In the genomic region with DNA sequence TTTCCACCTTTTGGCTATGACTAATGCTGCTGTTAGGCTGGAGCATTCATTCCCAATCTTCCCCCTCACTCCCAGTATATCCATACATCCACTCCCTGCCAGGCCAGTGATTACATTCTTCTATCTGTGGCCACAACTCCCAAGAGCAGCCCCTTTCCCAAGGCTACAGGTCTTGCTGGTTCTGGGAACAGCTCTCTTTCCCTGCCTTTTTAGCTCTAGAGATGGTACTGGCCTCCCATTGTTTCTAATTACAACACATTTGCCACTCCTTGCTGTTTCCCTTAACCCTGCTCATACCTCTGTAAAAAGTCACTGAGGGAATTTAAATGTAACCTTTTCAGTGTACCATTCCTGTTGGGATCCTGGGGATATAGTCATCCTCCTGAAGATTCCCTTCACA, we compare ENCODE assay signal across 21 cellular contexts.
"Had no signal": no experiment of that assay in that cellular context is flagged by ENCODE, and none has a peak within 500 bp of the region (broad histone marks: within the 10 kb centered on the region; RNA-seq: fewer than 3 reads in every experiment).

No MANE protein-coding gene starts in this region.

- H3K9me3 ChIP-seq: upper lobe of right lung had no signal

- ATAC-seq: effector memory CD8-positive, alpha-beta T cell; heart left ventricle; mucosa of descending colon; naive thymus-derived CD8-positive, alpha-beta T cell; sciatic nerve; stimulated activated memory B cell treated with anti-CD40 and anti-IgM and Interleukin-4, amounts not matched to agents 10 μg/mL and 1 μg/mL and 100 μg/mL, for 72 hours; upper lobe of right lung had no signal

- H3K36me3 ChIP-seq: heart left ventricle, spleen, upper lobe of right lung, vagina had no signal

- H3K27ac ChIP-seq: heart left ventricle, spleen, tibial nerve, upper lobe of right lung, vagina had no signal

- H3K27ac Mint-ChIP-seq: dendritic cell treated with granulocyte-macrophage colony-stimulating factor and Interleukin-4, amounts not matched to agents 40 ng/mL and 50 ng/mL, for 4 days; effector memory CD8-positive, alpha-beta T cell; naive thymus-derived CD8-positive, alpha-beta T cell; stimulated activated memory B cell treated with anti-CD40 and anti-IgM and Interleukin-4, amounts not matched to agents 10 μg/mL and 1 μg/mL and 100 μg/mL, for 72 hours; stimulated activated naive CD8-positive, alpha-beta T cell treated with anti-CD3 and anti-CD28 coated beads, Interleukin-15, Interleukin-2, amounts not matched to agents 100 ng/mL and 50 ng/mL, for 24 hours had no signal

- H3K4me1 ChIP-seq: heart left ventricle, spleen, tibial nerve, upper lobe of right lung, vagina had no signal

- DNase-seq: effector memory CD8-positive, alpha-beta T cell; erythroblast; heart left ventricle; hippocampal formation; kidney glomerular epithelial cell; mucosa of descending colon; naive thymus-derived CD8-positive, alpha-beta T cell; posterior cingulate gyrus; spleen; stimulated activated CD4-positive, alpha-beta T cell treated with anti-CD3 and anti-CD28 coated beads, Interleukin-15, amount 100 ng/mL, for 24 hours; stimulated activated CD4-positive, alpha-beta T cell treated with anti-CD3 and anti-CD28 coated beads, Interleukin-1b, Interleukin-23, amount 100 ng/mL, for 48 hours; stimulated activated CD4-positive, alpha-beta T cell treated with anti-CD3 and anti-CD28 coated beads, Interleukin-4, amount 100 ng/mL, for 24 hours; upper lobe of right lung had no signal

- H3K4me3 ChIP-seq: heart left ventricle, mucosa of descending colon, spleen, tibial nerve, upper lobe of right lung, vagina had no signal

- H3K27me3 ChIP-seq: tibial nerve, vagina had no signal

- H3K4me1 Mint-ChIP-seq: naive thymus-derived CD8-positive, alpha-beta T cell; stimulated activated memory B cell treated with anti-CD40 and anti-IgM and Interleukin-4, amounts not matched to agents 10 μg/mL and 1 μg/mL and 100 μg/mL, for 72 hours had no signal

- H3K4me3 Mint-ChIP-seq: dendritic cell treated with granulocyte-macrophage colony-stimulating factor and Interleukin-4, amounts not matched to agents 40 ng/mL and 50 ng/mL, for 4 days; effector memory CD8-positive, alpha-beta T cell; naive thymus-derived CD8-positive, alpha-beta T cell; stimulated activated memory B cell treated with anti-CD40 and anti-IgM and Interleukin-4, amounts not matched to agents 10 μg/mL and 1 μg/mL and 100 μg/mL, for 72 hours; stimulated activated naive CD8-positive, alpha-beta T cell treated with anti-CD3 and anti-CD28 coated beads, Interleukin-15, Interleukin-2, amounts not matched to agents 100 ng/mL and 50 ng/mL, for 24 hours had no signal

- FAIRE-seq: frontal cortex, islet of Langerhans had no signal
